In the genomic region with DNA sequence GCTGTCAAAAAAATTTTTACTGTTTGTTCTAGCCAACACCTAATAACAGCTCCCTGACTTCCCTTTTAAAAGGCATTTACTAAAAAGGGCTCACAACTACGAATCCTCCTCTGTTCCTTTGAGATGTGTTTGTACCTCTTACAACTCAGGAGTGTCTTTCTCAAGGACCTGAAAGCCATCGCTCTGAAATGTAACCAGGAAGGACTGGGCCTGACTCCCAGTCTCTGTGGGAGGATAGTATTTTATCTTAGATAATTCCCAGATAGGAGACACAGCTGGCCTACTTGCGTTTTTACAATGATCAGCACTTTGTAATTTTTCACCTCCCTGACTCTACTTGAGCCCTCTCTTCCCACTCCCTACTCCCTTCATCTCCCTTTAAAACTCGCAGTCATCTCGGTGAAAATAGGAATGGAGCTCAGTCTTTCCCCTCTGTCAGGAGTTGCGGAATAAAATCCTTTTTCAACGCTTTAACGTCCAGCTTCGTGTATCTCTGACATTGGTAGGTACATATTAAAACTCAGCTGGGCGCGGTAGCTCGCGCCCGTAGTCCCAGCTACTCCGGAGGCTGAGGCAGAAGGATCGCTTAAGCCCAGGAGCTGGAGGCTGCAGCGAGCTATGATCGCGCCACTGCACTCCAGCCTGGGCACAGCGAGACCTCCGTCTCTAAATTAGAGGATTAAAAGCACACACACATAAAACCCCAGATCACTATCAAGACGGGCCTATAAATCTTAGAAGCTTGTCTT, we compare ENCODE assay signal across 8 cellular contexts. TPM values are rescaled to one million over a fixed set of nuclear protein-coding genes. Genes with fewer than 3 reads are reported as not detected.
A peak's percentile ranks its signal among the peaks of the same experiment; 100 is the strongest.
DNase-seq lines count a peak whose midpoint lies in the region; ATAC-seq, FAIRE-seq and TF ChIP-seq lines count a peak whose summit lies in the region.

No MANE protein-coding gene starts in this region.

- peaks cover 20% of the 10 kb centered on the region for H3F3A ChIP-seq in GM23248 (ENCODE audit: insufficient read depth)

- H3K4me3 ChIP-seq in GM23248: peak overlapping the region; percentile 81
- H3K4me3 ChIP-seq in SJCRH30: peak overlapping the region; percentile 91
- H3K4me3 ChIP-seq in pancreas: peak overlapping the region; percentile 71 to 97 (median 80)

- WGBS in GM23248 (ENCODE audit: low coverage in 1 of 2, low lambda C conversion rate in 2 of 2, missing lambda C conversion rate in 2 of 2), 2 experiments: 8 to 10% methylated on average over 22 of the region's 22 CpGs
- 41 to 43% methylated on average over 22 of the region's 22 CpGs for WGBS in pancreas, 2 donors

- no peak for TF ChIP-seq CTCF in pancreas (IDR thresholded peaks at IDR 0.05)

- DNase-seq in GM23248: peak; percentile 46
- no peak for DNase-seq in SJCRH30
- no peak for DNase-seq in epithelial cell of prostate (ENCODE audit: low read depth, low spot score)
- no peak for DNase-seq in pancreas
- no peak for DNase-seq in stimulated activated CD4-positive, alpha-beta T cell treated with anti-CD3 and anti-CD28 coated beads, Interleukin-4, amount 100 ng/mL, for 4 hours
- no peak for DNase-seq in NCI-H187 (lab: John Stamatoyannopoulos, UW)
- no peak for DNase-seq in kidney glomerular epithelial cell (lab: John Stamatoyannopoulos, UW)

- H3K9me3 ChIP-seq in GM23248 (ENCODE audit: low read depth) (no peaks in the 10 kb centered on the region), SJCRH30 (replicated peaks) (no peaks in the 10 kb centered on the region), pancreas (no peaks in the 10 kb centered on the region)

- peaks cover 69% of the 10 kb centered on the region for H3K79me2 ChIP-seq in GM23248 (ENCODE audit: insufficient read depth)

- H2AFZ ChIP-seq in GM23248: peak overlapping the region; percentile 35

- H3K4me2 ChIP-seq in GM23248 (ENCODE audit: unreplicated experiment): peak overlapping the region; percentile 97

- H3K27me3 ChIP-seq in GM23248 (replicated peaks; ENCODE audit: insufficient read depth) (no peaks in the 10 kb centered on the region), SJCRH30 (no peaks in the 10 kb centered on the region), pancreas (no peaks in the 10 kb centered on the region)

- in situ Hi-C loops in GM23248 (cut with MboI): no loop called here

- FAIRE-seq in pancreas (lab: Jason Lieb, UNC): no peak

- no peaks in the 10 kb centered on the region for H3K9me2 ChIP-seq in GM23248 (ENCODE audit: insufficient read depth)

- H3K36me3 ChIP-seq in GM23248 (ENCODE audit: low read depth) (peaks cover 6% of the 10 kb centered on the region; the same call in 1 of the 2 replicates), SJCRH30 (peaks cover 6% of the 10 kb centered on the region; the same call in 1 of the 2 replicates), pancreas (no peaks in the 10 kb centered on the region)

- peak overlapping the region; percentile 76 for H3K27ac ChIP-seq in GM23248
- H3K27ac ChIP-seq in SJCRH30: peak overlapping the region; percentile 94
- peak overlapping the region; percentile 85 for H3K27ac ChIP-seq in epithelial cell of prostate
- H3K27ac ChIP-seq in pancreas: peak overlapping the region in 3 of 4 donors; percentile 89 to 96 (median 90)

- H4K20me1 ChIP-seq in GM23248 (ENCODE audit: insufficient read depth): 0 out of 2 replicates have a peak, but pooled peaks cover 13% of the 10 kb centered on the region

- intact Hi-C loops in pancreas (cut with DNase I): no loop called here

- H3K4me1 ChIP-seq in GM23248 (ENCODE audit: insufficient read depth) (peaks cover 21% of the 10 kb centered on the region), SJCRH30 (peaks cover 3% of the 10 kb centered on the region; the same call in 1 of the 2 replicates), pancreas (peaks cover 0 to 25% (median 21%) of the 10 kb centered on the region in 3 donors)

- peak overlapping the region; percentile 88 for H3K9ac ChIP-seq in GM23248

- ATAC-seq in pancreas: no peak
- ATAC-seq in HG03565 (IDR thresholded peaks at IDR 0.05; ENCODE audit: unreplicated experiment): no peak

RNA-seq across cellular contexts. Expression of a gene that starts 1.1 kb away (rescaled TPM):
- 38.7 and 41.3 TPM in 2 replicates for total RNA-seq in GM23248 (2014; rRNA removed; shearing (Covaris generic))
- polyA plus RNA-seq in GM23248 (2016; fragmentation: Nextera tagmentation; extraction: Ambion mirVana): 33.1 and 35.4 TPM in 2 replicates
- 5.6 and 6.0 TPM in 2 replicates for total RNA-seq in SJCRH30 (2014; rRNA removed; shearing (Covaris generic))
- total RNA-seq in pancreas: 10 to 100 TPM in 3 of 6 donors, 1 to 10 TPM in 3; 8.3 to 12.8 (median 9.9) TPM
- 10 to 100 TPM; 15.8 to 21.2 TPM for polyA plus RNA-seq in pancreas

RNA-seq across cellular contexts. Expression of a gene that starts 13.2 kb away (rescaled TPM):
- not detected in 2 replicates for total RNA-seq in GM23248 (2014; rRNA removed; shearing (Covaris generic))
- polyA plus RNA-seq in GM23248 (2016; fragmentation: Nextera tagmentation; extraction: Ambion mirVana) (0.09 TPM in 1 of 2 replicates, not detected in the other), pancreas (not detected)
- 2.3 and 2.4 TPM in 2 replicates for total RNA-seq in SJCRH30 (2014; rRNA removed; shearing (Covaris generic))
- total RNA-seq in pancreas: under 1 TPM in 2 of 6 donors, not detected in 4; 0.06 to 0.16 TPM

RNA-seq across cellular contexts. Expression of a gene that starts 38.1 kb away (rescaled TPM):
- not detected in 2 replicates for total RNA-seq in GM23248 (2014; rRNA removed; shearing (Covaris generic))
- not detected in 2 replicates for polyA plus RNA-seq in GM23248 (2016; fragmentation: Nextera tagmentation; extraction: Ambion mirVana)
- not detected in 2 replicates for total RNA-seq in SJCRH30 (2014; rRNA removed; shearing (Covaris generic))
- total RNA-seq in pancreas: 1 to 10 TPM in 1 of 6 donors, not detected in 5; 1.9 TPM
- polyA plus RNA-seq in pancreas: not detected
